In the genomic region with DNA sequence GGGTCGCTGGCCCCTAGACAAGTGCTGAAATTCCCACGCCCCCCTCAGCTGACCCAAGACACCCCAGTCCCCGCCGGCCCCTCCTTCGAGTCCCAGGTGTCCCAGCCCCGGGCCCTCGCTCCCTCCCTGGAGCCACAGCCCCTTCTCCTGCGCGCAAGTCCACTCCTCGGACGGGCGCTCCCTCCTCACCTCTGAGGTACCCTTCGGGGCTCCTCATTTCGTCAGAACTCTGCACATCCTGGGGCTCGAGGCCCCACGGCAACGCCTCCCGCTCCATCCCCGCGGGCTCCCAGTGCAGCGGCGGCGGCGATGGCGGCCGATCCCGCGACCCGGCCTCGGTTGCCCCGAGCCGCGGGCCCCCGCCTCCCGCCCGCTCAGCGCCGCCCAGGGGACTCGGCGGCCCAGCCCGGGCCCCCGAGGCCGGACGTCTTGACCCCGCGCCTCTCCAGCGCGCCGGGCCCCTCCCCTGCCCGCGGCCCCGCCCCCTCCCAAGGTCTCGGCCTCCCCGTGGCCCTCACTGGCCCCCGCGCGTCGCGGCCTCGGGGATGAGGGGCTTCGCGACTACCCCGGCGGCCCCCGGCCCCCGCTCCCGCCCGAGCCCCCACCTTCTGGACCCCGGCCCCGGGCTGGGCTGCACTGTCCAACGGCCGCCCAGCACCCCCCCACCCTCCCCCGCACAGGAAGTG, we compare ENCODE assay signal across 8 cellular contexts. TPM values are rescaled to one million over a fixed set of nuclear protein-coding genes. Genes with fewer than 3 reads are reported as not detected.
DNase-seq lines count a peak whose midpoint lies in the region; ATAC-seq and TF ChIP-seq lines count a peak whose summit lies in the region.

A gene (minus strand): TSS at position 430 of the 686 bp plus-strand sequence. CDS start 153 bp downstream, at position 277.

- H3K4me1 ChIP-seq in foreskin keratinocyte, result peaks cover 9% of the 10 kb centered on the region

- H3K4me3 Mint-ChIP-seq in activated T-helper 2 cell treated with anti-CD3 and anti-CD28 coated beads, Interferon-gamma antibody, Interleukin-2, Interleukin-4, amounts not matched to agents 10 μg/mL and 5 μg/mL and 100 μg/mL, durations not matched to agents 14 hours and 24 hours and 36 hours (ENCODE audit: low read depth), result peak within 1 kb of the TSS; percentile 84

- TF ChIP-seq EP300 in neural cell (conservative IDR thresholded peaks at IDR 0.05; ENCODE audit: poor library complexity, severe bottlenecking), result no peak

- peaks cover 16% of the 10 kb centered on the region for H3K36me3 Mint-ChIP-seq in activated T-helper 2 cell treated with anti-CD3 and anti-CD28 coated beads, Interferon-gamma antibody, Interleukin-2, Interleukin-4, amounts not matched to agents 10 μg/mL and 5 μg/mL and 100 μg/mL, durations not matched to agents 14 hours and 24 hours and 36 hours (ENCODE audit: low read depth)

- H3K4me3 ChIP-seq in neural cell (ENCODE audit: low read length), result peak within 1 kb of the TSS; percentile 97

- DNase-seq in GDM1 (lab: John Stamatoyannopoulos, UW), result peak; percentile 48
- DNase-seq in M059J (ENCODE audit: low read depth), result peak; percentile 26
- DNase-seq in activated T-helper 2 cell treated with anti-CD3 and anti-CD28 coated beads, Interferon-gamma antibody, Interleukin-2, Interleukin-4, amounts not matched to agents 10 μg/mL and 5 μg/mL and 100 μg/mL, durations not matched to agents 14 hours and 24 hours and 36 hours (ENCODE audit: low spot score), result no peak
- DNase-seq in foreskin keratinocyte, result no peak
- no peak for DNase-seq in NCI-H82 (lab: John Stamatoyannopoulos, UW)
- DNase-seq in dedifferentiated amniotic fluid mesenchymal stem cell (ENCODE audit: extremely low spot score), result no peak

- intact Hi-C loops in activated T-helper 2 cell treated with anti-CD3 and anti-CD28 coated beads, Interferon-gamma antibody, Interleukin-2, Interleukin-4, amounts not matched to agents 10 μg/mL and 5 μg/mL and 100 μg/mL, durations not matched to agents 14 hours and 24 hours and 36 hours (cut with micrococcal nuclease), result loop anchor here (2.0 to 5.0 kb wide), 6 partner anchors 47 to 154 kb away; a partner anchor contains a TSS

- H3F3A ChIP-seq in neural cell (ENCODE audit: insufficient read depth, low read length, poor library complexity, severe bottlenecking), result no peaks in the 10 kb centered on the region

- no peaks in the 10 kb centered on the region for H3K27me3 ChIP-seq in foreskin keratinocyte
- H3K27me3 ChIP-seq in neural cell (ENCODE audit: insufficient read depth, low read depth, low read length), result no peaks in the 10 kb centered on the region

- peaks cover 5% of the 10 kb centered on the region for H3K79me2 ChIP-seq in neural cell (replicated peaks; ENCODE audit: insufficient read depth, low read length)

- peak within 1 kb of the TSS; percentile 53 for H3K4me2 ChIP-seq in neural cell (ENCODE audit: low read length)

- TF ChIP-seq RAD21 in neural cell (conservative IDR thresholded peaks at IDR 0.05), result no peak

- H2AFZ ChIP-seq in neural cell (ENCODE audit: low read depth, low read length), result peak within 1 kb of the TSS; percentile 83

- H3K9me3 Mint-ChIP-seq in activated T-helper 2 cell treated with anti-CD3 and anti-CD28 coated beads, Interferon-gamma antibody, Interleukin-2, Interleukin-4, amounts not matched to agents 10 μg/mL and 5 μg/mL and 100 μg/mL, durations not matched to agents 14 hours and 24 hours and 36 hours, result no peaks in the 10 kb centered on the region

- H3K27ac ChIP-seq in foreskin keratinocyte (peak within 1 kb of the TSS; percentile 87), neural cell (ENCODE audit: low read length) (peak within 1 kb of the TSS; percentile 94)

- no peaks in the 10 kb centered on the region for H3K9me2 ChIP-seq in neural cell (ENCODE audit: insufficient read depth, low read length)

- H3K27ac Mint-ChIP-seq in activated T-helper 2 cell treated with anti-CD3 and anti-CD28 coated beads, Interferon-gamma antibody, Interleukin-2, Interleukin-4, amounts not matched to agents 10 μg/mL and 5 μg/mL and 100 μg/mL, durations not matched to agents 14 hours and 24 hours and 36 hours, result peak within 1 kb of the TSS; percentile 67

- H3K9me3 ChIP-seq in neural cell (ENCODE audit: low read length), result no peaks in the 10 kb centered on the region

- H3K4me1 Mint-ChIP-seq in activated T-helper 2 cell treated with anti-CD3 and anti-CD28 coated beads, Interferon-gamma antibody, Interleukin-2, Interleukin-4, amounts not matched to agents 10 μg/mL and 5 μg/mL and 100 μg/mL, durations not matched to agents 14 hours and 24 hours and 36 hours (ENCODE audit: low read depth), result peaks cover 23% of the 10 kb centered on the region

- peak within 1 kb of the TSS; percentile 94 for H3K9ac ChIP-seq in neural cell (ENCODE audit: low read length)

- ATAC-seq in GM21737 (IDR thresholded peaks at IDR 0.05; ENCODE audit: unreplicated experiment), result peak; percentile 16
- ATAC-seq in foreskin keratinocyte, result peak; percentile 3

- no peaks in the 10 kb centered on the region for H3K36me3 ChIP-seq in neural cell (ENCODE audit: insufficient read depth, low read length)

- TF ChIP-seq CTCF in foreskin keratinocyte (conservative IDR thresholded peaks at IDR 0.05) (no peak), neural cell (IDR thresholded peaks at IDR 0.05; ENCODE audit: poor library complexity, severe bottlenecking) (no peak)

- no peaks in the 10 kb centered on the region for H4K20me1 ChIP-seq in neural cell (ENCODE audit: insufficient read depth)

- no peaks in the 10 kb centered on the region for H3K27me3 Mint-ChIP-seq in activated T-helper 2 cell treated with anti-CD3 and anti-CD28 coated beads, Interferon-gamma antibody, Interleukin-2, Interleukin-4, amounts not matched to agents 10 μg/mL and 5 μg/mL and 100 μg/mL, durations not matched to agents 14 hours and 24 hours and 36 hours (ENCODE audit: low read depth)

TF ChIP-seq in neural cell, 6 proteins besides CTCF, POLR2A, EP300 and RAD21:
- TF ChIP-seq MXI1 (conservative IDR thresholded peaks at IDR 0.05; ENCODE audit: poor library complexity, severe bottlenecking) (no peak), SMC3 (conservative IDR thresholded peaks at IDR 0.05; ENCODE audit: poor library complexity) (no peak), TAF1 (IDR thresholded peaks at IDR 0.05; ENCODE audit: low read depth) (no peak), EZH2 (IDR thresholded peaks at IDR 0.05; ENCODE audit: borderline replicate concordance, insufficient read depth, low read length, poor library complexity, severe bottlenecking) (no peak)

RNA-seq across cellular contexts. Expression of the gene that starts here (rescaled TPM):
- 30.8 and 49.9 TPM in 2 replicates for total RNA-seq in M059J (2014; rRNA removed; shearing (Covaris generic))
- 16.9 and 17.1 TPM in 2 replicates for total RNA-seq in activated T-helper 2 cell treated with anti-CD3 and anti-CD28 coated beads, Interferon-gamma antibody, Interleukin-2, Interleukin-4, amounts not matched to agents 10 μg/mL and 5 μg/mL and 100 μg/mL, durations not matched to agents 14 hours and 24 hours and 36 hours
- 29.7 and 30.2 TPM in 2 replicates for total RNA-seq in foreskin keratinocyte
- 33.3 and 35.7 TPM in 2 replicates for polyA plus RNA-seq in foreskin keratinocyte
- polyA plus RNA-seq in neural cell, result 54.4 and 56.5 TPM in 2 replicates
- polyA minus RNA-seq in neural cell, result 48.6 and 59.9 TPM in 2 replicates

Comparison
In these comparisons a context has a peak if more than half of its experiments do, and no peak if none do; other contexts are left out.
1. DNase-seq: peak in GDM1 (single experiment) and M059J (single experiment); none in activated T-helper 2 cell treated with anti-CD3 and anti-CD28 coated beads, Interferon-gamma antibody, Interleukin-2, Interleukin-4, amounts not matched to agents 10 μg/mL and 5 μg/mL and 100 μg/mL, durations not matched to agents 14 hours and 24 hours and 36 hours (single experiment), foreskin keratinocyte (0 of 2), NCI-H82 (single experiment) and dedifferentiated amniotic fluid mesenchymal stem cell (single experiment).